In genomic region chr4:75724066-75724866, GRCh38 we compare ENCODE assay signal across 8 cellular contexts. TPM values are rescaled to one million over a fixed set of nuclear protein-coding genes. Genes with fewer than 3 reads are reported as not detected.
A peak's percentile ranks its signal among the peaks of the same experiment; 100 is the strongest.
DNase-seq lines count a peak whose midpoint lies in the region; ATAC-seq lines count a peak whose summit lies in the region.

Gene USO1, plus strand, starts transcription at chr4:75724577. Its CDS starts 243 bp downstream, at chr4:75724820.

- peak within 1 kb of the TSS; percentile 97 to 100 (median 99) for H3K27ac Mint-ChIP-seq in IgD-negative memory B cell

- H3K4me1 ChIP-seq in mononuclear cell (ENCODE audit: insufficient read depth, low read length) = peaks cover 27% of the 10 kb centered on the region

- H3K4me1 Mint-ChIP-seq in IgD-negative memory B cell = peaks cover 39 to 42% (median 40%) of the 10 kb centered on the region in 3 donors

- no peaks in the 10 kb centered on the region for H3K9me3 ChIP-seq in mononuclear cell (ENCODE audit: low read depth, low read length)

- peak; percentile 82 for ATAC-seq in GM21529 (IDR thresholded peaks at IDR 0.05; ENCODE audit: unreplicated experiment)

- no peaks in the 10 kb centered on the region for H3K9me3 Mint-ChIP-seq in IgD-negative memory B cell

- H3K27me3 ChIP-seq in mononuclear cell (ENCODE audit: insufficient read depth, low read length) = no peaks in the 10 kb centered on the region

- DNase-seq in DMS53 (lab: John Stamatoyannopoulos, UW) (peak; percentile 98), OCI-M1 (lab: John Stamatoyannopoulos, UW) (peak; percentile 99), activated T-cell treated with anti-CD3 and anti-CD28 coated beads for 24 hours (ENCODE audit: low read depth) (peak; percentile 98), epidermal melanocyte (ENCODE audit: insufficient read length, low spot score) (peak; percentile 82)
- DNase-seq in stimulated activated CD8-positive, alpha-beta memory T cell treated with anti-CD3 and anti-CD28 coated beads, Interleukin-4, amount 100 ng/mL, for 1 hour (ENCODE audit: low read depth in 2 of 2, low spot score in 1 of 2) = peak; percentile 99

- peaks cover 2% of the 10 kb centered on the region for H3K36me3 Mint-ChIP-seq in IgD-negative memory B cell

- H3K27me3 Mint-ChIP-seq in IgD-negative memory B cell = no peaks in the 10 kb centered on the region

- H3K4me3 ChIP-seq in mononuclear cell (ENCODE audit: low read length) = peak within 1 kb of the TSS; percentile 98

- peak within 1 kb of the TSS; percentile 99 to 100 (median 99) for H3K4me3 Mint-ChIP-seq in IgD-negative memory B cell

RNA-seq across cellular contexts. Expression of gene USO1, which starts in this region (rescaled TPM):
- 18.6 TPM for polyA plus RNA-seq in IgD-negative memory B cell
- 15.5 TPM for total RNA-seq in mononuclear cell

Comparison
In these comparisons a context has a peak if more than half of its experiments do, and no peak if none do; other contexts are left out.
1. Peak in every context shown above with its lines: DNase-seq, ATAC-seq and H3K4me3 ChIP-seq.